Comparison of ENCODE assay signal across 1 cellular context in the genomic region with DNA sequence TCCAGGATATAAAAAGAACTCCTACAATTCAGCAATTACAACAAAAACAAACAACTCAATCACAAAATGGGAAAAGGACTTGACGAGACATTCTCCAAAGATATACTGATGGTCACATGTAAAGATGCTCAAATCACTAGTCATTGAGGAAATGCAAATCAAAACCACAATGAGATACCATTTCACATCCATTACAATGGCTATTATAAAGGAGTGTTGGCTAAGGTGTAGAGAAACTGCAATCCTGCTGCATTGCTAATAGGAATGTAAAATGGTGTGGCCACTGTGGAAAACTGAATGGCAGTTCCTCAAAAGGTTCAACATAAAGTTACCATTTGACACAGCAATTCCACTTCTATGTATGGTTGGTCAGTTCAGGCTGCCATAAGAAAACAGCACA.
TF ChIP-seq lines count a peak whose summit lies in the region.

No MANE protein-coding gene starts in this region.

TF ChIP-seq in WTC11, 78 proteins besides CTCF, POLR2A, EP300 and RAD21 (continued from another document):
- TF ChIP-seq, protein P1, sequence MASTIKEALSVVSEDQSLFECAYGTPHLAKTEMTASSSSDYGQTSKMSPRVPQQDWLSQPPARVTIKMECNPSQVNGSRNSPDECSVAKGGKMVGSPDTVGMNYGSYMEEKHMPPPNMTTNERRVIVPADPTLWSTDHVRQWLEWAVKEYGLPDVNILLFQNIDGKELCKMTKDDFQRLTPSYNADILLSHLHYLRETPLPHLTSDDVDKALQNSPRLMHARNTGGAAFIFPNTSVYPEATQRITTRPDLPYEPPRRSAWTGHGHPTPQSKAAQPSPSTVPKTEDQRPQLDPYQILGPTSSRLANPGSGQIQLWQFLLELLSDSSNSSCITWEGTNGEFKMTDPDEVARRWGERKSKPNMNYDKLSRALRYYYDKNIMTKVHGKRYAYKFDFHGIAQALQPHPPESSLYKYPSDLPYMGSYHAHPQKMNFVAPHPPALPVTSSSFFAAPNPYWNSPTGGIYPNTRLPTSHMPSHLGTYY (CRISPR knock-in tag; IDR thresholded peaks at IDR 0.05): no peak
- TF ChIP-seq, protein P2, sequence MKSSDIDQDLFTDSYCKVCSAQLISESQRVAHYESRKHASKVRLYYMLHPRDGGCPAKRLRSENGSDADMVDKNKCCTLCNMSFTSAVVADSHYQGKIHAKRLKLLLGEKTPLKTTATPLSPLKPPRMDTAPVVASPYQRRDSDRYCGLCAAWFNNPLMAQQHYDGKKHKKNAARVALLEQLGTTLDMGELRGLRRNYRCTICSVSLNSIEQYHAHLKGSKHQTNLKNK (CRISPR knock-in tag; IDR thresholded peaks at IDR 0.05): no peak
- TF ChIP-seq, protein P3, sequence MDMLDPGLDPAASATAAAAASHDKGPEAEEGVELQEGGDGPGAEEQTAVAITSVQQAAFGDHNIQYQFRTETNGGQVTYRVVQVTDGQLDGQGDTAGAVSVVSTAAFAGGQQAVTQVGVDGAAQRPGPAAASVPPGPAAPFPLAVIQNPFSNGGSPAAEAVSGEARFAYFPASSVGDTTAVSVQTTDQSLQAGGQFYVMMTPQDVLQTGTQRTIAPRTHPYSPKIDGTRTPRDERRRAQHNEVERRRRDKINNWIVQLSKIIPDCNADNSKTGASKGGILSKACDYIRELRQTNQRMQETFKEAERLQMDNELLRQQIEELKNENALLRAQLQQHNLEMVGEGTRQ (CRISPR knock-in tag; IDR thresholded peaks at IDR 0.05): no peak
- TF ChIP-seq, protein P4, sequence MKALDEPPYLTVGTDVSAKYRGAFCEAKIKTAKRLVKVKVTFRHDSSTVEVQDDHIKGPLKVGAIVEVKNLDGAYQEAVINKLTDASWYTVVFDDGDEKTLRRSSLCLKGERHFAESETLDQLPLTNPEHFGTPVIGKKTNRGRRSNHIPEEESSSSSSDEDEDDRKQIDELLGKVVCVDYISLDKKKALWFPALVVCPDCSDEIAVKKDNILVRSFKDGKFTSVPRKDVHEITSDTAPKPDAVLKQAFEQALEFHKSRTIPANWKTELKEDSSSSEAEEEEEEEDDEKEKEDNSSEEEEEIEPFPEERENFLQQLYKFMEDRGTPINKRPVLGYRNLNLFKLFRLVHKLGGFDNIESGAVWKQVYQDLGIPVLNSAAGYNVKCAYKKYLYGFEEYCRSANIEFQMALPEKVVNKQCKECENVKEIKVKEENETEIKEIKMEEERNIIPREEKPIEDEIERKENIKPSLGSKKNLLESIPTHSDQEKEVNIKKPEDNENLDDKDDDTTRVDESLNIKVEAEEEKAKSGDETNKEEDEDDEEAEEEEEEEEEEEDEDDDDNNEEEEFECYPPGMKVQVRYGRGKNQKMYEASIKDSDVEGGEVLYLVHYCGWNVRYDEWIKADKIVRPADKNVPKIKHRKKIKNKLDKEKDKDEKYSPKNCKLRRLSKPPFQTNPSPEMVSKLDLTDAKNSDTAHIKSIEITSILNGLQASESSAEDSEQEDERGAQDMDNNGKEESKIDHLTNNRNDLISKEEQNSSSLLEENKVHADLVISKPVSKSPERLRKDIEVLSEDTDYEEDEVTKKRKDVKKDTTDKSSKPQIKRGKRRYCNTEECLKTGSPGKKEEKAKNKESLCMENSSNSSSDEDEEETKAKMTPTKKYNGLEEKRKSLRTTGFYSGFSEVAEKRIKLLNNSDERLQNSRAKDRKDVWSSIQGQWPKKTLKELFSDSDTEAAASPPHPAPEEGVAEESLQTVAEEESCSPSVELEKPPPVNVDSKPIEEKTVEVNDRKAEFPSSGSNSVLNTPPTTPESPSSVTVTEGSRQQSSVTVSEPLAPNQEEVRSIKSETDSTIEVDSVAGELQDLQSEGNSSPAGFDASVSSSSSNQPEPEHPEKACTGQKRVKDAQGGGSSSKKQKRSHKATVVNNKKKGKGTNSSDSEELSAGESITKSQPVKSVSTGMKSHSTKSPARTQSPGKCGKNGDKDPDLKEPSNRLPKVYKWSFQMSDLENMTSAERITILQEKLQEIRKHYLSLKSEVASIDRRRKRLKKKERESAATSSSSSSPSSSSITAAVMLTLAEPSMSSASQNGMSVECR (CRISPR knock-in tag; IDR thresholded peaks at IDR 0.05; ENCODE audit: borderline replicate concordance): no peak
- TF ChIP-seq ZNF396 (CRISPR knock-in tag; IDR thresholded peaks at IDR 0.05; ENCODE audit: borderline replicate concordance) (no peak), ZNF219 (CRISPR knock-in tag; IDR thresholded peaks at IDR 0.05; ENCODE audit: borderline replicate concordance) (no peak), ZNF263 (CRISPR knock-in tag; IDR thresholded peaks at IDR 0.05; ENCODE audit: low read depth) (no peak)
